In the genomic region with DNA sequence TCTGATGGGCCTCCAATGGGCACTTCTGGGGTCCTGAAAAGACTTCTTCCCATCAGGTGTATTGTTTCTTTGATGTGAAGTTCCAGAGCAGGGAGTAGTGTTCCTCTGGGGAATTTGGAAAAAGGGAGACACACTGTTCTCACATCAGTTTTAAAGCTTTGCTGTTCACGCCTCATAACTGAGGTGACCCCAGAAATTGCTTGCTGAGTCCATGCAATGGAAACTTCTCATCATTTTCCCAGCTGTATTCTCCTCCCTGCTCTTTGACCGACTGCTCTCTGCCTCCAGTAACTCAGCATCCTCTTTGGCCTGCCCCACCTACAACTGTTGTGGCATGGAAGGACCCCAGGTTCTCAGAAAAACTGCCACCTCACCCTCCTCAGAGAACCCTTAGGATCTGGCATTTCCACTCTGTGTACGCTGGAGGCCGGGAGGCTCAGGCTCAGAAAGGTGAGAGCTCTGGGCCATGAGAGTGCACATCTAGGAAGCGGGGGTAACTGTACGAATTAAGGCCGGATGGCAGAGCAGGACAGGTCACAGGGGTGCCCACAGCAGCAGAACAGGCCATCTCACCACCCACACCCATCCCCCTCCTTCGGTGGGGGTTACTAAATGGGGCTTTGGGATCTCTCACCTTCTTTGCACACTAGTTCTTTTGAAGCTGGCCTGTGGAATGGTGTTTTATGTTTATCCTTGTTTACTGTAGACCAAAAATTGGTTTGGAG, we compare ENCODE assay signal across 26 cellular contexts. TPM values are rescaled to one million over a fixed set of nuclear protein-coding genes. Genes with fewer than 3 reads are reported as not detected.
"Had no signal": no experiment of that assay in that cellular context is flagged by ENCODE, and none has a peak within 500 bp of the region (broad histone marks: within the 10 kb centered on the region; RNA-seq: fewer than 3 reads in every experiment).

No MANE protein-coding gene starts in this region.

- H3K27me3 Mint-ChIP-seq: activated CD4-positive, alpha-beta memory T cell treated with anti-CD3 and anti-CD28 coated beads, Interleukin-2, amount 10 ng/mL, durations not matched to agents 7 days and 5 days; activated CD4-positive, alpha-beta T cell treated with anti-CD3 and anti-CD28 coated beads, Interleukin-2, amount 10 ng/mL, durations not matched to agents 24 days and 14 days; activated CD8-positive, alpha-beta memory T cell treated with anti-CD3 and anti-CD28 coated beads, Interleukin-2, amount 10 ng/mL, durations not matched to agents 7 days and 5 days; effector memory CD8-positive, alpha-beta T cell; natural killer cell treated with Interleukin-12 subunit alpha and Interleukin-12 subunit beta and Interleukin-15 and Interleukin-18, amount 100 ng/mL, for 72 hours; stimulated activated naive B cell treated with anti-CD40 and anti-IgM and Interleukin-4, amounts not matched to agents 10 μg/mL and 1 μg/mL and 100 μg/mL, for 72 hours; T-cell had no signal

- H3K27ac Mint-ChIP-seq: activated CD4-positive, alpha-beta memory T cell treated with anti-CD3 and anti-CD28 coated beads, Interleukin-2, amount 10 ng/mL, durations not matched to agents 7 days and 5 days; activated CD4-positive, alpha-beta T cell treated with anti-CD3 and anti-CD28 coated beads, Interleukin-2, amount 10 ng/mL, durations not matched to agents 24 days and 14 days; activated CD8-positive, alpha-beta memory T cell treated with anti-CD3 and anti-CD28 coated beads, Interleukin-2, amount 10 ng/mL, durations not matched to agents 7 days and 5 days; activated naive CD4-positive, alpha-beta T cell treated with anti-CD3 and anti-CD28 coated beads for 36 hours; effector memory CD8-positive, alpha-beta T cell; natural killer cell treated with Interleukin-12 subunit alpha and Interleukin-12 subunit beta and Interleukin-15 and Interleukin-18, amount 100 ng/mL, for 72 hours; T-cell had no signal

- DNase-seq: activated CD4-positive, alpha-beta memory T cell treated with anti-CD3 and anti-CD28 coated beads, Interleukin-2, amount 10 ng/mL, durations not matched to agents 7 days and 5 days; activated CD4-positive, alpha-beta T cell treated with anti-CD3 and anti-CD28 coated beads, Interleukin-2, amount 10 ng/mL, durations not matched to agents 24 days and 14 days; activated CD4-positive, CD25-positive, alpha-beta regulatory T cell; activated CD8-positive, alpha-beta memory T cell treated with anti-CD3 and anti-CD28 coated beads, Interleukin-2, amount 10 ng/mL, durations not matched to agents 7 days and 5 days; activated effector memory CD4-positive, alpha-beta T cell treated with Interleukin-2 at 50 U/mL for 16 hours; activated naive CD4-positive, alpha-beta T cell treated with anti-CD3 and anti-CD28 coated beads for 36 hours; activated T-cell treated with anti-CD3 and anti-CD28 coated beads, Interleukin-2, amount 50 U/mL, for 1 hour; anterior cingulate cortex; brain microvascular endothelial cell; central memory CD4-positive, alpha-beta T cell; dorsolateral prefrontal cortex; effector memory CD8-positive, alpha-beta T cell; esophagus squamous epithelium; heart right ventricle; left cardiac atrium; posterior cingulate gyrus; sigmoid colon; stimulated activated CD4-positive, alpha-beta T cell treated with anti-CD3 and anti-CD28 coated beads, Interleukin-15, amount 100 ng/mL, for 24 hours; stimulated activated naive B cell treated with anti-CD40 and anti-IgM and Interleukin-4, amounts not matched to agents 10 μg/mL and 1 μg/mL and 100 μg/mL, for 72 hours; T-cell; T1000; upper lobe of right lung had no signal

- H3K4me3 ChIP-seq: dorsolateral prefrontal cortex, esophagus squamous epithelium, gastroesophageal sphincter, heart right ventricle, sigmoid colon, smooth muscle cell, thoracic aorta, upper lobe of right lung had no signal

- H3K4me3 Mint-ChIP-seq: activated CD4-positive, alpha-beta memory T cell treated with anti-CD3 and anti-CD28 coated beads, Interleukin-2, amount 10 ng/mL, durations not matched to agents 7 days and 5 days; activated CD4-positive, alpha-beta T cell treated with anti-CD3 and anti-CD28 coated beads, Interleukin-2, amount 10 ng/mL, durations not matched to agents 24 days and 14 days; activated CD8-positive, alpha-beta memory T cell treated with anti-CD3 and anti-CD28 coated beads, Interleukin-2, amount 10 ng/mL, durations not matched to agents 7 days and 5 days; activated naive CD4-positive, alpha-beta T cell treated with anti-CD3 and anti-CD28 coated beads for 36 hours; effector memory CD8-positive, alpha-beta T cell; natural killer cell treated with Interleukin-12 subunit alpha and Interleukin-12 subunit beta and Interleukin-15 and Interleukin-18, amount 100 ng/mL, for 72 hours; stimulated activated naive B cell treated with anti-CD40 and anti-IgM and Interleukin-4, amounts not matched to agents 10 μg/mL and 1 μg/mL and 100 μg/mL, for 72 hours; T-cell had no signal

- H3K9me3 ChIP-seq: esophagus squamous epithelium, gastroesophageal sphincter, heart right ventricle, sigmoid colon, thoracic aorta, upper lobe of right lung had no signal

- ATAC-seq: activated CD8-positive, alpha-beta memory T cell treated with anti-CD3 and anti-CD28 coated beads, Interleukin-2, amount 10 ng/mL, durations not matched to agents 7 days and 5 days; effector memory CD8-positive, alpha-beta T cell; gastroesophageal sphincter; left cardiac atrium; natural killer cell treated with Interleukin-12 subunit alpha and Interleukin-12 subunit beta and Interleukin-15 and Interleukin-18, amount 100 ng/mL, for 72 hours; stimulated activated naive B cell treated with anti-CD40 and anti-IgM and Interleukin-4, amounts not matched to agents 10 μg/mL and 1 μg/mL and 100 μg/mL, for 72 hours; T-cell; upper lobe of right lung had no signal

- H3K9me3 Mint-ChIP-seq: activated CD4-positive, alpha-beta memory T cell treated with anti-CD3 and anti-CD28 coated beads, Interleukin-2, amount 10 ng/mL, durations not matched to agents 7 days and 5 days; activated CD4-positive, alpha-beta T cell treated with anti-CD3 and anti-CD28 coated beads, Interleukin-2, amount 10 ng/mL, durations not matched to agents 24 days and 14 days; activated naive CD4-positive, alpha-beta T cell treated with anti-CD3 and anti-CD28 coated beads for 36 hours; effector memory CD8-positive, alpha-beta T cell; natural killer cell treated with Interleukin-12 subunit alpha and Interleukin-12 subunit beta and Interleukin-15 and Interleukin-18, amount 100 ng/mL, for 72 hours; stimulated activated naive B cell treated with anti-CD40 and anti-IgM and Interleukin-4, amounts not matched to agents 10 μg/mL and 1 μg/mL and 100 μg/mL, for 72 hours; T-cell had no signal

- H3K27ac ChIP-seq: brain microvascular endothelial cell, dorsolateral prefrontal cortex, esophagus squamous epithelium, gastroesophageal sphincter, heart right ventricle, sigmoid colon, thoracic aorta, upper lobe of right lung had no signal

RNA-seq across cellular contexts. Expression of gene KIAA1614, which starts 58.7 kb away (rescaled TPM):
- total RNA-seq: activated naive CD4-positive, alpha-beta T cell treated with anti-CD3 and anti-CD28 coated beads for 36 hours had no signal
